ENCODE assay signal across 27 cellular contexts in genomic region chr22:23400286-23400981, GRCh38.
DNase-seq lines count a peak whose midpoint lies in the region; ATAC-seq and TF ChIP-seq lines count a peak whose summit lies in the region.
"Had no signal": no experiment of that assay in that cellular context is flagged by ENCODE, and none has a peak within 500 bp of the region (broad histone marks: within the 10 kb centered on the region; RNA-seq: fewer than 3 reads in every experiment).

No MANE protein-coding gene starts in this region.

- CTCF ChIA-PET in RWPE1 (lab: Yijun Ruan, JAX) = no interaction called here

- H3K36me3 Mint-ChIP-seq in activated T-cell treated with anti-CD3 and anti-CD28 coated beads, Interleukin-2, amount 50 U/mL, for 24 hours (ENCODE audit: low read depth) = no peaks in the 10 kb centered on the region
- H3K36me3 Mint-ChIP-seq in T-helper 17 cell (ENCODE audit: low read depth) (no peaks in the 10 kb centered on the region), nephron progenitor cell (ENCODE audit: low read depth) (peaks cover 11% of the 10 kb centered on the region)
- H3K36me3 Mint-ChIP-seq: CD8-positive, alpha-beta memory T cell; immature natural killer cell; naive thymus-derived CD8-positive, alpha-beta T cell; stimulated activated naive B cell treated with anti-CD40 and anti-IgM and Interleukin-4, amounts not matched to agents 10 μg/mL and 1 μg/mL and 100 μg/mL, for 72 hours had no signal

- TF ChIP-seq CTCF in nephron progenitor cell (IDR thresholded peaks at IDR 0.05) (no peak), upper lobe of right lung (IDR thresholded peaks at IDR 0.05) (no peak), RWPE1 (conservative IDR thresholded peaks at IDR 0.05; ENCODE audit: low read depth) (no peak)

- intact Hi-C loops in upper lobe of right lung (cut with DNase I) = no loop called here

- H3K9me3 Mint-ChIP-seq in activated T-cell treated with anti-CD3 and anti-CD28 coated beads, Interleukin-2, amount 50 U/mL, for 24 hours = no peaks in the 10 kb centered on the region
- H3K9me3 Mint-ChIP-seq in nephron progenitor cell = no peaks in the 10 kb centered on the region
- H3K9me3 Mint-ChIP-seq: CD8-positive, alpha-beta memory T cell; immature natural killer cell; naive thymus-derived CD8-positive, alpha-beta T cell; stimulated activated naive B cell treated with anti-CD40 and anti-IgM and Interleukin-4, amounts not matched to agents 10 μg/mL and 1 μg/mL and 100 μg/mL, for 72 hours had no signal

- H3K27ac ChIP-seq in upper lobe of right lung = no peak overlapping the region
- H3K27ac ChIP-seq in RWPE1 = no peak overlapping the region
- H3K27ac ChIP-seq: body of pancreas, KMS-11 had no signal

- no peaks in the 10 kb centered on the region for H3K36me3 ChIP-seq in upper lobe of right lung
- H3K36me3 ChIP-seq: HAP-1 had no signal

- no peak for ATAC-seq in T-helper 17 cell
- no peak for ATAC-seq in upper lobe of right lung
- ATAC-seq in GM18861 (IDR thresholded peaks at IDR 0.05; ENCODE audit: unreplicated experiment) = no peak
- ATAC-seq: body of pancreas; left lobe of liver; naive thymus-derived CD8-positive, alpha-beta T cell; sciatic nerve; stimulated activated naive B cell treated with anti-CD40 and anti-IgM and Interleukin-4, amounts not matched to agents 10 μg/mL and 1 μg/mL and 100 μg/mL, for 72 hours had no signal

- POLR2A ChIA-PET in RWPE1 (lab: Yijun Ruan, JAX; ENCODE audit: low non-redundant PET) = no interaction called here

- H3K4me3 Mint-ChIP-seq in activated T-cell treated with anti-CD3 and anti-CD28 coated beads, Interleukin-2, amount 50 U/mL, for 24 hours = no peak overlapping the region
- H3K4me3 Mint-ChIP-seq in T-helper 17 cell (peak overlapping the region; percentile 28), nephron progenitor cell (peak overlapping the region; percentile 75)
- H3K4me3 Mint-ChIP-seq: immature natural killer cell; stimulated activated naive B cell treated with anti-CD40 and anti-IgM and Interleukin-4, amounts not matched to agents 10 μg/mL and 1 μg/mL and 100 μg/mL, for 72 hours had no signal

- peak; percentile 21 for DNase-seq in activated T-cell treated with anti-CD3 and anti-CD28 coated beads, Interleukin-2, amount 50 U/mL, for 24 hours
- DNase-seq in activated T-cell treated with anti-CD3 and anti-CD28 coated beads, Interleukin-2, amount 50 U/mL, for 1 hour = no peak
- DNase-seq in T-helper 17 cell (no peak), nephron progenitor cell (no peak), upper lobe of right lung (peak; percentile 51), RWPE1 (ENCODE audit: low spot score) (no peak)
- no peak for DNase-seq in activated naive CD4-positive, alpha-beta T cell treated with anti-CD3 and anti-CD28 coated beads, Interleukin-2, amount 50 U/mL, for 16 hours
- DNase-seq: activated CD4-positive, alpha-beta T cell treated with anti-CD3 and anti-CD28 coated beads for 4 hours; activated T-cell treated with anti-CD3 and anti-CD28 coated beads for 4 hours; AML-193; body of pancreas; CD8-positive, alpha-beta memory T cell; cerebellar nuclear complex; DMS153; hypothalamus; immature natural killer cell; NCI-H1417; NCI-H446 treated with DMSO at 0.1 percent for 48 hours; stimulated activated CD4-positive, alpha-beta T cell treated with anti-CD3 and anti-CD28 coated beads, Interleukin-4, amount 100 ng/mL, for 4 hours; stimulated activated naive B cell treated with anti-CD40 and anti-IgM and Interleukin-4, amounts not matched to agents 10 μg/mL and 1 μg/mL and 100 μg/mL, for 72 hours; T-helper 2 cell had no signal

- H3K4me1 ChIP-seq in upper lobe of right lung = peaks cover 5% of the 10 kb centered on the region

- H3K9me3 ChIP-seq in T-helper 17 cell (ENCODE audit: control insufficient read depth, low read length, poor library complexity, severe bottlenecking) (no peaks in the 10 kb centered on the region), upper lobe of right lung (no peaks in the 10 kb centered on the region)
- H3K9me3 ChIP-seq: body of pancreas, HAP-1 had no signal

- H3K27me3 ChIP-seq in upper lobe of right lung = no peaks in the 10 kb centered on the region
- H3K27me3 ChIP-seq: body of pancreas had no signal

- H3K4me1 Mint-ChIP-seq in activated T-cell treated with anti-CD3 and anti-CD28 coated beads, Interleukin-2, amount 50 U/mL, for 24 hours (ENCODE audit: low read depth) = no peaks in the 10 kb centered on the region
- H3K4me1 Mint-ChIP-seq in T-helper 17 cell (peaks cover 2% of the 10 kb centered on the region), nephron progenitor cell (peaks cover 71% of the 10 kb centered on the region)
- H3K4me1 Mint-ChIP-seq: CD8-positive, alpha-beta memory T cell; immature natural killer cell had no signal

- no peaks in the 10 kb centered on the region for H3K27me3 Mint-ChIP-seq in activated T-cell treated with anti-CD3 and anti-CD28 coated beads, Interleukin-2, amount 50 U/mL, for 24 hours
- peaks cover 5% of the 10 kb centered on the region for H3K27me3 Mint-ChIP-seq in T-helper 17 cell
- peaks cover 3% of the 10 kb centered on the region for H3K27me3 Mint-ChIP-seq in nephron progenitor cell (ENCODE audit: low read depth, poor library complexity)

- no peak overlapping the region for H3K27ac Mint-ChIP-seq in activated T-cell treated with anti-CD3 and anti-CD28 coated beads, Interleukin-2, amount 50 U/mL, for 24 hours
- no peak overlapping the region for H3K27ac Mint-ChIP-seq in T-helper 17 cell
- no peak overlapping the region for H3K27ac Mint-ChIP-seq in nephron progenitor cell
- H3K27ac Mint-ChIP-seq: immature natural killer cell; naive thymus-derived CD8-positive, alpha-beta T cell had no signal

- no peak overlapping the region for H3K4me3 ChIP-seq in upper lobe of right lung
- H3K4me3 ChIP-seq: body of pancreas, HAP-1 had no signal

Comparison
In these comparisons a context has a peak if more than half of its experiments do, and no peak if none do; other contexts are left out.
1. DNase-seq: peak in activated T-cell treated with anti-CD3 and anti-CD28 coated beads, Interleukin-2, amount 50 U/mL, for 24 hours (single experiment) and upper lobe of right lung (single experiment); none in activated T-cell treated with anti-CD3 and anti-CD28 coated beads, Interleukin-2, amount 50 U/mL, for 1 hour (single experiment), T-helper 17 cell (0 of 3), nephron progenitor cell (single experiment), RWPE1 (single experiment) and activated naive CD4-positive, alpha-beta T cell treated with anti-CD3 and anti-CD28 coated beads, Interleukin-2, amount 50 U/mL, for 16 hours (single experiment).